In the genomic region with DNA sequence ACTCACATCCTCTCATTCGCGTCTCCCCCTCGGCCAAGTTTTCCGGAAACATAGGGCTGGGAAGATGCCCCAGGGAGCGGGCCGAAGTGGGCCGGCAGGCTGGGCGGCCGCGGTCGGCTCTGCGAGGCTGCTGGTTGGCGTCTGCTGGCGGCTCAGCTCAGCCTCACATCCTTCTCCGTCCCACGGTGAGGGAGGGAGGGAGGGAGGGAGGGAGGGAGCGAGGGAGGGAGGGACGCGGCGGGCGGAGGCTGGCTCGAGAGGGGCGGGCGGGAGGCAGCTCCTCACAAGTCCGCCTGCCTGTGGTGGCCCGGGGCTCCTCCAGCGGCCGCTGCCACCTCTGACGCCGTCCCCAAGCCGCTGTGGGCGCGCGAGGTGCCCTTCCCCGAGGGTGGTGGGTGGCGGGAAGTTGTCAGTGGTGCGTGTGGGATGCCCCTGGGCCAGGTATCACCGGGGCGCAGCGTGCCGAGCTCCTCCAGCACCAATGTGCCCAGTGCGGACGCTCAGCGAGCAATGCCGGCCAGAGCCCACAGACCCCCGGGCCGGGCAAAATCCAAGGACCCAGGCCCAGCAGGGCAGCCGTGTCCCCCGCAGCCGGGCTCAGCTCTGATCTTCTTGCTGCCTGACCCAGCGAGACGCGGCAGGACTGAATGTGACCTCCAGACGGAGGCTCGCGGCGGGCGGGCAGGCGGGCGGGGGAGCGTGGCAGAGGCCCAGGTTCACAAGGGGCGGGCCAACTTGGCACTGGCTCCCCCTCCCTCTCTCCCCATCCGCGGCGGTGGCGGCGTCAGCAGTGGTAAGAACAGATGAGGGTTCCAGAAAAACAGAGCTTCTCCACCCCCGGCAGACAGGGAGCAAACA, we compare ENCODE assay signal across 8 cellular contexts.
A peak's percentile ranks its signal among the peaks of the same experiment; 100 is the strongest.
DNase-seq lines count a peak whose midpoint lies in the region; ATAC-seq and TF ChIP-seq lines count a peak whose summit lies in the region.

No MANE protein-coding gene starts in this region.

- peak overlapping the region; percentile 94 for H3K27ac Mint-ChIP-seq in dendritic cell treated with granulocyte-macrophage colony-stimulating factor and Interleukin-4, amounts not matched to agents 40 ng/mL and 50 ng/mL, for 4 days

- H3K27ac ChIP-seq in left lung = peak overlapping the region; percentile 91 to 99

- intact Hi-C loops in dendritic cell treated with granulocyte-macrophage colony-stimulating factor and Interleukin-4, amounts not matched to agents 40 ng/mL and 50 ng/mL, for 4 days (cut with micrococcal nuclease) = no loop called here
- intact Hi-C loops in left lung (cut with DNase I) = no loop called here

- H3K27me3 ChIP-seq in left lung = no peaks in the 10 kb centered on the region

- no peaks in the 10 kb centered on the region for H3K27me3 Mint-ChIP-seq in dendritic cell treated with granulocyte-macrophage colony-stimulating factor and Interleukin-4, amounts not matched to agents 40 ng/mL and 50 ng/mL, for 4 days

- H3K9me3 ChIP-seq in left lung = no peaks in the 10 kb centered on the region

- DNase-seq in COR-L47 (lab: John Stamatoyannopoulos, UW) (peak; percentile 36), MV-4-11 (lab: John Stamatoyannopoulos, UW) (peak; percentile 50), left lung (peak; percentile 90 to 96)
- DNase-seq in activated CD4-positive, alpha-beta T cell treated with anti-CD3 and anti-CD28 coated beads, Interleukin-2, amount 50 U/mL, for 4 hours = peak; percentile 59 to 62
- DNase-seq in stimulated activated CD4-positive, alpha-beta T cell treated with anti-CD3 and anti-CD28 coated beads, Interleukin-15, amount 100 ng/mL, for 24 hours = peak; percentile 78

- no peak for TF ChIP-seq CTCF in left lung (IDR thresholded peaks at IDR 0.05)

- peaks cover 94% of the 10 kb centered on the region for H3K4me1 Mint-ChIP-seq in dendritic cell treated with granulocyte-macrophage colony-stimulating factor and Interleukin-4, amounts not matched to agents 40 ng/mL and 50 ng/mL, for 4 days (ENCODE audit: low read depth)

- H3K4me1 ChIP-seq in left lung = peaks cover 50 to 91% of the 10 kb centered on the region in 2 donors

- H3K9me3 Mint-ChIP-seq in dendritic cell treated with granulocyte-macrophage colony-stimulating factor and Interleukin-4, amounts not matched to agents 40 ng/mL and 50 ng/mL, for 4 days = no peaks in the 10 kb centered on the region

- H3K4me3 Mint-ChIP-seq in dendritic cell treated with granulocyte-macrophage colony-stimulating factor and Interleukin-4, amounts not matched to agents 40 ng/mL and 50 ng/mL, for 4 days = peak overlapping the region; percentile 99

- peaks cover 79% of the 10 kb centered on the region for H3K36me3 Mint-ChIP-seq in dendritic cell treated with granulocyte-macrophage colony-stimulating factor and Interleukin-4, amounts not matched to agents 40 ng/mL and 50 ng/mL, for 4 days (ENCODE audit: low read depth)

- ATAC-seq in left lung (peak; percentile 76), GM21737 (IDR thresholded peaks at IDR 0.05; ENCODE audit: unreplicated experiment) (no peak), HG02884 (IDR thresholded peaks at IDR 0.05; ENCODE audit: unreplicated experiment) (no peak)

- H3K36me3 ChIP-seq in left lung = peaks cover 0 to 36% of the 10 kb centered on the region in 2 donors

- H3K4me3 ChIP-seq in left lung = peak overlapping the region; percentile 42

Comparison
In these comparisons a context has a peak if more than half of its experiments do, and no peak if none do; other contexts are left out.
1. DNase-seq: peak in every context shown above with its lines; median percentile 93 in left lung; 78 in stimulated activated CD4-positive, alpha-beta T cell treated with anti-CD3 and anti-CD28 coated beads, Interleukin-15, amount 100 ng/mL, for 24 hours; 60 in activated CD4-positive, alpha-beta T cell treated with anti-CD3 and anti-CD28 coated beads, Interleukin-2, amount 50 U/mL, for 4 hours; 50 in MV-4-11; 36 in COR-L47.